ENCODE assay signal across 11 cellular contexts in the genomic region with DNA sequence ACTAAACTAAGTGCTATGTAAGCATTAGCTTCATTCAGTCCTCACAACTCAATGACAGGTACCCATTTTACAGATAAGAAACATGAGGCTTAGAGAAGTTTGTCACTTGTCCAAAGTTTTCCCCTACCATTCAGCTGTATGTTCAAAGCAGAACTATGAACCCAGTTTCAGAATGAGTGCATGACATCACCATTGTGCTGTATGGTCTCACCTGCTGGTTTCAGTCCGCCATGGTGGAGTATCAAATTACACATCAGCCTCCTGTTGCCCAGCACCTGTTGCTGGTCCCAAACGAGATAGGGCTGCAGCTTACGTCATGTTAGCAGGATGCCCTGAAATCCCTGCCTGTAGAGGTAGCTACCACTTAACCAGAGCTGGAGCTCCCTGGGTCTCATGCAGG.
DNase-seq lines count a peak whose midpoint lies in the region; ATAC-seq, FAIRE-seq and TF ChIP-seq lines count a peak whose summit lies in the region.
"Had no signal": no experiment of that assay in that cellular context is flagged by ENCODE, and none has a peak within 500 bp of the region (broad histone marks: within the 10 kb centered on the region; RNA-seq: fewer than 3 reads in every experiment).

No MANE protein-coding gene starts in this region.

- H3K36me3 ChIP-seq in GM12878 (ENCODE audit: control insufficient read depth in 2 of 2, insufficient read depth in 2 of 2, low read length in 1 of 2): no peaks in the 10 kb centered on the region
- H3K36me3 ChIP-seq: SJSA1 had no signal

- no peak overlapping the region for H3K4me3 ChIP-seq in GM12878
- H3K4me3 ChIP-seq: SJSA1 had no signal

- DNase-seq in GM12878 (ENCODE audit: low read depth, low spot score): no peak
- DNase-seq in Kasumi-1 (lab: John Stamatoyannopoulos, UW): no peak
- no peak for DNase-seq in substantia nigra (lab: John Stamatoyannopoulos, UW)
- no peak for DNase-seq in T1000 (lab: John Stamatoyannopoulos, UW)
- no peak for DNase-seq in head of caudate nucleus
- DNase-seq: activated T-cell treated with anti-CD3 and anti-CD28 coated beads, Interleukin-2, amount 50 U/mL, for 24 hours; DND-41 had no signal

- no peak overlapping the region for H3K4me2 ChIP-seq in GM12878 (ENCODE audit: control insufficient read depth, insufficient read depth)

- no peak overlapping the region for H2AFZ ChIP-seq in GM12878 (ENCODE audit: control insufficient read depth, low read depth, low read length)

- no peaks in the 10 kb centered on the region for H3K4me1 ChIP-seq in GM12878 (ENCODE audit: control insufficient read depth, insufficient read depth, low read length)

- intact Hi-C loops in GM12878 (cut with micrococcal nuclease; ENCODE audit: unreplicated experiment): loop anchor here (1.0 kb wide), 1 partner anchor 144 kb away; no protein-coding TSS in a partner anchor
- intact Hi-C loops in head of caudate nucleus (cut with DNase I): no loop called here

- no peak for FAIRE-seq in GM12878 (lab: Jason Lieb, UNC)

- 0% methylated on average over 3 of the region's 3 CpGs for WGBS in GM12878 (ENCODE audit: insufficient coverage, insufficient replicate concordance, low lambda C conversion rate, missing lambda C conversion rate)

- TF ChIP-seq CTCF in GM12878 (IDR thresholded peaks at IDR 0.05 in 2 of 3, conservative IDR thresholded peaks at IDR 0.05 in 1 of 3; ENCODE audit: control insufficient read depth in 2 of 3, extremely low read depth in 1 of 3, insufficient read depth in 1 of 3, low read depth in 3 of 3, low read length in 3 of 3): no peak

- POLR2A ChIA-PET in GM12878 (lab: Charles Lee): interaction anchor here (0.7 kb wide), 1 partner anchor 142 kb away, joined by 3 read pairs; no protein-coding TSS in a partner anchor

- TF ChIP-seq RAD21 in GM12878 (IDR thresholded peaks at IDR 0.05; ENCODE audit: insufficient read depth, low read depth, low read length): no peak

- CTCF ChIA-PET in GM12878 (lab: Yijun Ruan, JAX): interaction anchor here (0.9 to 16.1 kb wide), 17 partner anchors 9 to 356 kb away, joined by 3 to 421 read pairs (median 5); no protein-coding TSS in a partner anchor

- TF ChIP-seq EP300 in GM12878 (IDR thresholded peaks at IDR 0.05; ENCODE audit: borderline replicate concordance in 1 of 2, control insufficient read depth in 1 of 2, low read depth in 2 of 2, low read length in 2 of 2): peak; percentile 20 to 32; a peak in 1 of 4 replicates

- H3K27me3 ChIP-seq in GM12878 (replicated peaks in 1 of 2; ENCODE audit: control insufficient read depth in 2 of 2, insufficient read depth in 2 of 2, low read length in 1 of 2): no peaks in the 10 kb centered on the region
- H3K27me3 ChIP-seq: SJSA1 had no signal

- H4K20me1 ChIP-seq in GM12878 (ENCODE audit: control insufficient read depth, insufficient read depth): no peaks in the 10 kb centered on the region

- SMC1A ChIA-PET in GM12878 (lab: Charles Lee; ENCODE audit: uncharacterized antibody, unreplicated experiment): interaction anchor here (0.7 to 9.4 kb wide), 13 partner anchors 10 to 358 kb away, joined by 3 to 84 read pairs (median 5); partner anchors contain the start of gene DYNC1I1

- in situ Hi-C loops in GM12878 (cut with MboI): no loop called here

- RAD21 ChIA-PET in GM12878 (lab: Charles Lee; ENCODE audit: unreplicated experiment): interaction anchor here (1.0 to 6.6 kb wide), 13 partner anchors 14 to 341 kb away, joined by 3 to 183 read pairs (median 3); partner anchors contain the start of gene DYNC1I1

- H3K9me3 ChIP-seq in GM12878 (replicated peaks; ENCODE audit: control insufficient read depth, insufficient read depth, low read length): no peaks in the 10 kb centered on the region
- H3K9me3 ChIP-seq: SJSA1 had no signal

- ATAC-seq in GM18861 (IDR thresholded peaks at IDR 0.05; ENCODE audit: unreplicated experiment) (peak; percentile 65), GM21737 (IDR thresholded peaks at IDR 0.05; ENCODE audit: unreplicated experiment) (peak; percentile 76), HG03520 (IDR thresholded peaks at IDR 0.05; ENCODE audit: unreplicated experiment) (peak; percentile 94), GM12878 (peak; percentile 95)

- no peak overlapping the region for H3K9ac ChIP-seq in GM12878 (ENCODE audit: control insufficient read depth, insufficient read depth, low read length)

- H3K79me2 ChIP-seq in GM12878 (ENCODE audit: control insufficient read depth, insufficient read depth, low read length): no peaks in the 10 kb centered on the region

- TF ChIP-seq POLR2A in GM12878 (IDR thresholded peaks at IDR 0.05; ENCODE audit: low read depth, low read length): no peak

- H3K27ac ChIP-seq in GM12878 (ENCODE audit: control insufficient read depth, insufficient read depth) (no peak overlapping the region), substantia nigra (ENCODE audit: low read depth, low read length, poor library complexity, severe bottlenecking) (no peak overlapping the region)
- H3K27ac ChIP-seq: SJSA1 had no signal

- BruUV-seq in GM12878 (replicated peaks; lab: Mats Ljungman, UMichigan): no TSS peak

TF ChIP-seq in GM12878, 131 proteins besides CTCF, POLR2A, EP300 and RAD21 (continues in another document):
- peak; percentile 72 for TF ChIP-seq JUNB (IDR thresholded peaks at IDR 0.05)
- TF ChIP-seq PAX5 (IDR thresholded peaks at IDR 0.05; ENCODE audit: borderline replicate concordance, low read depth, low read length): 0 out of 2 replicates have a peak, but pooled peaks have one; percentile 12
- TF ChIP-seq, protein P1, sequence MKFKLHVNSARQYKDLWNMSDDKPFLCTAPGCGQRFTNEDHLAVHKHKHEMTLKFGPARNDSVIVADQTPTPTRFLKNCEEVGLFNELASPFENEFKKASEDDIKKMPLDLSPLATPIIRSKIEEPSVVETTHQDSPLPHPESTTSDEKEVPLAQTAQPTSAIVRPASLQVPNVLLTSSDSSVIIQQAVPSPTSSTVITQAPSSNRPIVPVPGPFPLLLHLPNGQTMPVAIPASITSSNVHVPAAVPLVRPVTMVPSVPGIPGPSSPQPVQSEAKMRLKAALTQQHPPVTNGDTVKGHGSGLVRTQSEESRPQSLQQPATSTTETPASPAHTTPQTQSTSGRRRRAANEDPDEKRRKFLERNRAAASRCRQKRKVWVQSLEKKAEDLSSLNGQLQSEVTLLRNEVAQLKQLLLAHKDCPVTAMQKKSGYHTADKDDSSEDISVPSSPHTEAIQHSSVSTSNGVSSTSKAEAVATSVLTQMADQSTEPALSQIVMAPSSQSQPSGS (IDR thresholded peaks at IDR 0.05; ENCODE audit: low read length): peak; percentile 41; the same call in 1 of the 2 replicates
- 0 out of 2 replicates have a peak, but pooled peaks have one; percentile 30 for TF ChIP-seq RELB (IDR thresholded peaks at IDR 0.05; ENCODE audit: low read depth)
- TF ChIP-seq MTA2 (IDR thresholded peaks at IDR 0.05; ENCODE audit: low read depth): no peak
- TF ChIP-seq, protein P2, sequence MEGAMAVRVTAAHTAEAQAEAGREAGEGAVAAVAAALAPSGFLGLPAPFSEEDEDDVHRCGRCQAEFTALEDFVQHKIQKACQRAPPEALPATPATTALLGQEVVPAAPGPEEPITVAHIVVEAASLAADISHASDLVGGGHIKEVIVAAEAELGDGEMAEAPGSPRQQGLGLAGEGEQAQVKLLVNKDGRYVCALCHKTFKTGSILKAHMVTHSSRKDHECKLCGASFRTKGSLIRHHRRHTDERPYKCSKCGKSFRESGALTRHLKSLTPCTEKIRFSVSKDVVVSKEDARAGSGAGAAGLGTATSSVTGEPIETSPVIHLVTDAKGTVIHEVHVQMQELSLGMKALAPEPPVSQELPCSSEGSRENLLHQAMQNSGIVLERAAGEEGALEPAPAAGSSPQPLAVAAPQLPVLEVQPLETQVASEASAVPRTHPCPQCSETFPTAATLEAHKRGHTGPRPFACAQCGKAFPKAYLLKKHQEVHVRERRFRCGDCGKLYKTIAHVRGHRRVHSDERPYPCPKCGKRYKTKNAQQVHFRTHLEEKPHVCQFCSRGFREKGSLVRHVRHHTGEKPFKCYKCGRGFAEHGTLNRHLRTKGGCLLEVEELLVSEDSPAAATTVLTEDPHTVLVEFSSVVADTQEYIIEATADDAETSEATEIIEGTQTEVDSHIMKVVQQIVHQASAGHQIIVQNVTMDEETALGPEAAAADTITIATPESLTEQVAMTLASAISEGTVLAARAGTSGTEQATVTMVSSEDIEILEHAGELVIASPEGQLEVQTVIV (IDR thresholded peaks at IDR 0.05; ENCODE audit: borderline replicate concordance, partially characterized antibody): no peak
- peak; percentile 96 for TF ChIP-seq ATF7 (IDR thresholded peaks at IDR 0.05; ENCODE audit: low read depth)
- TF ChIP-seq CEBPB (IDR thresholded peaks at IDR 0.05; ENCODE audit: borderline replicate concordance in 1 of 2, low read depth in 2 of 2, low read length in 2 of 2): no peak
- TF ChIP-seq ZSCAN29 (IDR thresholded peaks at IDR 0.05): no peak
- no peak for TF ChIP-seq MYC (IDR thresholded peaks at IDR 0.05; ENCODE audit: insufficient read depth, insufficient read length, insufficient replicate concordance, low read length, severe bottlenecking)
- TF ChIP-seq DPF2 (IDR thresholded peaks at IDR 0.05): peak; percentile 49; the same call in 1 of the 2 replicates
- no peak for TF ChIP-seq GATAD2B (conservative IDR thresholded peaks at IDR 0.05; ENCODE audit: low read depth)
- TF ChIP-seq IRF3 (IDR thresholded peaks at IDR 0.05): no peak
- 0 out of 2 replicates have a peak, but pooled peaks have one; percentile 19 for TF ChIP-seq IKZF1 (conservative IDR thresholded peaks at IDR 0.05)
